Comparison of ENCODE assay signal across 30 cellular contexts in genomic region chr20:24039196-24039595, GRCh38. TPM values are rescaled to one million over a fixed set of nuclear protein-coding genes. Genes with fewer than 3 reads are reported as not detected.
"Had no signal": no experiment of that assay in that cellular context is flagged by ENCODE, and none has a peak within 500 bp of the region (broad histone marks: within the 10 kb centered on the region; RNA-seq: fewer than 3 reads in every experiment).

No MANE protein-coding gene starts in this region.

- H3K4me1 ChIP-seq: Peyer's patch, SJCRH30 had no signal

- ATAC-seq: HepG2, PC-3, Right ventricle myocardium inferior, SK-N-SH treated with all-trans-retinoic acid at 6 μM for 48 hours had no signal

- H3K36me3 ChIP-seq: Peyer's patch, SJCRH30 had no signal

- H3K9me3 ChIP-seq: Peyer's patch, SJCRH30 had no signal

- H3K4me2 ChIP-seq: KMS-11 had no signal

- H3K27ac ChIP-seq: KMS-11, Peyer's patch, SJCRH30 had no signal

- DNase-seq: IMR-90; Kasumi-1; MV-4-11; NCI-H1048; NCI-H1105; NCI-H1417 treated with DMSO at 0.1 percent for 48 hours; NCI-H146; NCI-H1694 treated with DMSO at 0.1 percent for 48 hours; NCI-H1930; NCI-H2081 treated with DMSO at 0.1 percent for 48 hours; NCI-H2171; NCI-H226; NCI-H524; NCI-H526 treated with DMSO at 0.1 percent for 48 hours; NCI-H774; NK-92 treated with Interleukin-12 subunit alpha and Interleukin-12 subunit beta, amount 100 ng/mL, for 24 hours; PC-3; Peyer's patch; SHP77 treated with DMSO at 0.1 percent for 48 hours; SJCRH30; T-helper 1 cell had no signal

- FAIRE-seq: HepG2 had no signal

- H3K9ac ChIP-seq: KMS-11 had no signal

- H3K27me3 ChIP-seq: Peyer's patch, SJCRH30 had no signal

- H3K4me3 ChIP-seq: Peyer's patch, SJCRH30 had no signal

RNA-seq across cellular contexts. Expression of gene GGTLC1, which starts 50.6 kb away (rescaled TPM):
- total RNA-seq: HepG2, HT1080, IMR-90, MCF 10A, NCI-H460, OCI-LY7, PC-3, Peyer's patch, Right ventricle myocardium inferior, RPMI7951, SJCRH30 had no signal
- polyA plus RNA-seq: HepG2, IMR-90 had no signal
